In the genomic region with DNA sequence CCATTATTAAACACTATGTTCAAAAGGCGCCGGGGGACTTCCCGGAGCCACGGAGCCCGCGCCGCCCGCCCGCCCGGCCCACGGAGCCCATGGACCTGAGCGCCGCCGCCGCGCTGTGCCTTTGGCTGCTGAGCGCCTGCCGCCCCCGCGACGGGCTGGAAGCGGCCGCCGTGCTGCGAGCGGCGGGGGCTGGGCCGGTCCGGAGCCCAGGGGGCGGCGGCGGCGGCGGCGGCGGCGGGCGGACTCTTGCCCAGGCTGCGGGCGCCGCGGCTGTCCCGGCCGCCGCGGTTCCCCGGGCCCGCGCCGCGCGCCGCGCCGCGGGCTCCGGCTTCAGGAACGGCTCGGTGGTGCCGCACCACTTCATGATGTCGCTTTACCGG, we compare ENCODE assay signal across 1 cellular context.
TF ChIP-seq lines count a peak whose summit lies in the region.

No MANE protein-coding gene starts in this region.

TF ChIP-seq in GM12878, 131 proteins besides CTCF, POLR2A, EP300 and RAD21 (continued from another document):
- TF ChIP-seq, protein P1, sequence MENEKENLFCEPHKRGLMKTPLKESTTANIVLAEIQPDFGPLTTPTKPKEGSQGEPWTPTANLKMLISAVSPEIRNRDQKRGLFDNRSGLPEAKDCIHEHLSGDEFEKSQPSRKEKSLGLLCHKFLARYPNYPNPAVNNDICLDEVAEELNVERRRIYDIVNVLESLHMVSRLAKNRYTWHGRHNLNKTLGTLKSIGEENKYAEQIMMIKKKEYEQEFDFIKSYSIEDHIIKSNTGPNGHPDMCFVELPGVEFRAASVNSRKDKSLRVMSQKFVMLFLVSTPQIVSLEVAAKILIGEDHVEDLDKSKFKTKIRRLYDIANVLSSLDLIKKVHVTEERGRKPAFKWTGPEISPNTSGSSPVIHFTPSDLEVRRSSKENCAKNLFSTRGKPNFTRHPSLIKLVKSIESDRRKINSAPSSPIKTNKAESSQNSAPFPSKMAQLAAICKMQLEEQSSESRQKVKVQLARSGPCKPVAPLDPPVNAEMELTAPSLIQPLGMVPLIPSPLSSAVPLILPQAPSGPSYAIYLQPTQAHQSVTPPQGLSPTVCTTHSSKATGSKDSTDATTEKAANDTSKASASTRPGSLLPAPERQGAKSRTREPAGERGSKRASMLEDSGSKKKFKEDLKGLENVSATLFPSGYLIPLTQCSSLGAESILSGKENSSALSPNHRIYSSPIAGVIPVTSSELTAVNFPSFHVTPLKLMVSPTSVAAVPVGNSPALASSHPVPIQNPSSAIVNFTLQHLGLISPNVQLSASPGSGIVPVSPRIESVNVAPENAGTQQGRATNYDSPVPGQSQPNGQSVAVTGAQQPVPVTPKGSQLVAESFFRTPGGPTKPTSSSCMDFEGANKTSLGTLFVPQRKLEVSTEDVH (IDR thresholded peaks at IDR 0.05; ENCODE audit: low read depth, partially characterized antibody): no peak
